1 cellular context compared by ENCODE assay signal in the genomic region with DNA sequence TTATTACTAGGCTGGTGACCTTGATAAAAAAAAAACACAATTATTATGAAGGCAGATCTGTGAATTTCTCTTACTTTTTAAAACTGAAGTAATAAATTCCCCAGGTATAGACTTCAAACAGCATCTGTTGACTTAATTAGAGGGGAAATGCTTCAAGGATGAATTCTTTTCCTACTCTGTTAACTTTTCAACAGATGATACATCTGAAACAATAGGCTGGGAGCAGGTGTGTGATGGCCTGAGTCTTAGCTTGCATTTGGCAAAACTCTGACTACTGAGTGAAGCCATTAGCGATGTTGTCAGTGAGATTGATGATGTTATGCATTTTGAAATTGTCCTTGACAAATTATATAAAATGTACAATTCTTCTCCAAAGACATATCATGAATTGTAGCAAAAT.
TF ChIP-seq lines count a peak whose summit lies in the region.

No MANE protein-coding gene starts in this region.

TF ChIP-seq in GM23338, 12 proteins besides CTCF, POLR2A, EP300 and RAD21 (continued from another document):
- TF ChIP-seq, protein P1, sequence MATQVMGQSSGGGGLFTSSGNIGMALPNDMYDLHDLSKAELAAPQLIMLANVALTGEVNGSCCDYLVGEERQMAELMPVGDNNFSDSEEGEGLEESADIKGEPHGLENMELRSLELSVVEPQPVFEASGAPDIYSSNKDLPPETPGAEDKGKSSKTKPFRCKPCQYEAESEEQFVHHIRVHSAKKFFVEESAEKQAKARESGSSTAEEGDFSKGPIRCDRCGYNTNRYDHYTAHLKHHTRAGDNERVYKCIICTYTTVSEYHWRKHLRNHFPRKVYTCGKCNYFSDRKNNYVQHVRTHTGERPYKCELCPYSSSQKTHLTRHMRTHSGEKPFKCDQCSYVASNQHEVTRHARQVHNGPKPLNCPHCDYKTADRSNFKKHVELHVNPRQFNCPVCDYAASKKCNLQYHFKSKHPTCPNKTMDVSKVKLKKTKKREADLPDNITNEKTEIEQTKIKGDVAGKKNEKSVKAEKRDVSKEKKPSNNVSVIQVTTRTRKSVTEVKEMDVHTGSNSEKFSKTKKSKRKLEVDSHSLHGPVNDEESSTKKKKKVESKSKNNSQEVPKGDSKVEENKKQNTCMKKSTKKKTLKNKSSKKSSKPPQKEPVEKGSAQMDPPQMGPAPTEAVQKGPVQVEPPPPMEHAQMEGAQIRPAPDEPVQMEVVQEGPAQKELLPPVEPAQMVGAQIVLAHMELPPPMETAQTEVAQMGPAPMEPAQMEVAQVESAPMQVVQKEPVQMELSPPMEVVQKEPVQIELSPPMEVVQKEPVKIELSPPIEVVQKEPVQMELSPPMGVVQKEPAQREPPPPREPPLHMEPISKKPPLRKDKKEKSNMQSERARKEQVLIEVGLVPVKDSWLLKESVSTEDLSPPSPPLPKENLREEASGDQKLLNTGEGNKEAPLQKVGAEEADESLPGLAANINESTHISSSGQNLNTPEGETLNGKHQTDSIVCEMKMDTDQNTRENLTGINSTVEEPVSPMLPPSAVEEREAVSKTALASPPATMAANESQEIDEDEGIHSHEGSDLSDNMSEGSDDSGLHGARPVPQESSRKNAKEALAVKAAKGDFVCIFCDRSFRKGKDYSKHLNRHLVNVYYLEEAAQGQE (IDR thresholded peaks at IDR 0.05; ENCODE audit: unreplicated experiment): no peak
- TF ChIP-seq NANOG (IDR thresholded peaks at IDR 0.05; ENCODE audit: borderline replicate concordance): no peak
- no peak for TF ChIP-seq JUNB (IDR thresholded peaks at IDR 0.05; ENCODE audit: unreplicated experiment)
- TF ChIP-seq CREB1 (CRISPR knock-in tag; IDR thresholded peaks at IDR 0.05; ENCODE audit: low read depth): no peak
- TF ChIP-seq, protein P2, sequence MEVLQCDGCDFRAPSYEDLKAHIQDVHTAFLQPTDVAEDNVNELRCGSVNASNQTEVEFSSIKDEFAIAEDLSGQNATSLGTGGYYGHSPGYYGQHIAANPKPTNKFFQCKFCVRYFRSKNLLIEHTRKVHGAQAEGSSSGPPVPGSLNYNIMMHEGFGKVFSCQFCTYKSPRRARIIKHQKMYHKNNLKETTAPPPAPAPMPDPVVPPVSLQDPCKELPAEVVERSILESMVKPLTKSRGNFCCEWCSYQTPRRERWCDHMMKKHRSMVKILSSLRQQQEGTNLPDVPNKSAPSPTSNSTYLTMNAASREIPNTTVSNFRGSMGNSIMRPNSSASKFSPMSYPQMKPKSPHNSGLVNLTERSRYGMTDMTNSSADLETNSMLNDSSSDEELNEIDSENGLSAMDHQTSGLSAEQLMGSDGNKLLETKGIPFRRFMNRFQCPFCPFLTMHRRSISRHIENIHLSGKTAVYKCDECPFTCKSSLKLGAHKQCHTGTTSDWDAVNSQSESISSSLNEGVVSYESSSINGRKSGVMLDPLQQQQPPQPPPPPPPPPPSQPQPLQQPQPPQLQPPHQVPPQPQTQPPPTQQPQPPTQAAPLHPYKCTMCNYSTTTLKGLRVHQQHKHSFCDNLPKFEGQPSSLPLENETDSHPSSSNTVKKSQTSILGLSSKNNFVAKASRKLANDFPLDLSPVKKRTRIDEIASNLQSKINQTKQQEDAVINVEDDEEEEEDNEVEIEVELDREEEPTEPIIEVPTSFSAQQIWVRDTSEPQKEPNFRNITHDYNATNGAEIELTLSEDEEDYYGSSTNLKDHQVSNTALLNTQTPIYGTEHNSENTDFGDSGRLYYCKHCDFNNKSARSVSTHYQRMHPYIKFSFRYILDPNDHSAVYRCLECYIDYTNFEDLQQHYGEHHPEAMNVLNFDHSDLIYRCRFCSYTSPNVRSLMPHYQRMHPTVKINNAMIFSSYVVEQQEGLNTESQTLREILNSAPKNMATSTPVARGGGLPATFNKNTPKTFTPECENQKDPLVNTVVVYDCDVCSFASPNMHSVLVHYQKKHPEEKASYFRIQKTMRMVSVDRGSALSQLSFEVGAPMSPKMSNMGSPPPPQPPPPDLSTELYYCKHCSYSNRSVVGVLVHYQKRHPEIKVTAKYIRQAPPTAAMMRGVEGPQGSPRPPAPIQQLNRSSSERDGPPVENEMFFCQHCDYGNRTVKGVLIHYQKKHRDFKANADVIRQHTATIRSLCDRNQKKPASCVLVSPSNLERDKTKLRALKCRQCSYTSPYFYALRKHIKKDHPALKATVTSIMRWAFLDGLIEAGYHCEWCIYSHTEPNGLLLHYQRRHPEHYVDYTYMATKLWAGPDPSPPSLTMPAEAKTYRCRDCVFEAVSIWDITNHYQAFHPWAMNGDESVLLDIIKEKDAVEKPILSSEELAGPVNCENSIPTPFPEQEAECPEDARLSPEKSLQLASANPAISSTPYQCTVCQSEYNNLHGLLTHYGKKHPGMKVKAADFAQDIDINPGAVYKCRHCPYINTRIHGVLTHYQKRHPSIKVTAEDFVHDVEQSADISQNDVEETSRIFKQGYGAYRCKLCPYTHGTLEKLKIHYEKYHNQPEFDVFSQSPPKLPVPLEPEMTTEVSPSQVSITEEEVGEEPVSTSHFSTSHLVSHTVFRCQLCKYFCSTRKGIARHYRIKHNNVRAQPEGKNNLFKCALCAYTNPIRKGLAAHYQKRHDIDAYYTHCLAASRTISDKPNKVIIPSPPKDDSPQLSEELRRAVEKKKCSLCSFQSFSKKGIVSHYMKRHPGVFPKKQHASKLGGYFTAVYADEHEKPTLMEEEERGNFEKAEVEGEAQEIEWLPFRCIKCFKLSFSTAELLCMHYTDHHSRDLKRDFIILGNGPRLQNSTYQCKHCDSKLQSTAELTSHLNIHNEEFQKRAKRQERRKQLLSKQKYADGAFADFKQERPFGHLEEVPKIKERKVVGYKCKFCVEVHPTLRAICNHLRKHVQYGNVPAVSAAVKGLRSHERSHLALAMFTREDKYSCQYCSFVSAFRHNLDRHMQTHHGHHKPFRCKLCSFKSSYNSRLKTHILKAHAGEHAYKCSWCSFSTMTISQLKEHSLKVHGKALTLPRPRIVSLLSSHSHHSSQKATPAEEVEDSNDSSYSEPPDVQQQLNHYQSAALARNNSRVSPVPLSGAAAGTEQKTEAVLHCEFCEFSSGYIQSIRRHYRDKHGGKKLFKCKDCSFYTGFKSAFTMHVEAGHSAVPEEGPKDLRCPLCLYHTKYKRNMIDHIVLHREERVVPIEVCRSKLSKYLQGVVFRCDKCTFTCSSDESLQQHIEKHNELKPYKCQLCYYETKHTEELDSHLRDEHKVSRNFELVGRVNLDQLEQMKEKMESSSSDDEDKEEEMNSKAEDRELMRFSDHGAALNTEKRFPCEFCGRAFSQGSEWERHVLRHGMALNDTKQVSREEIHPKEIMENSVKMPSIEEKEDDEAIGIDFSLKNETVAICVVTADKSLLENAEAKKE (CRISPR knock-in tag; IDR thresholded peaks at IDR 0.05): no peak
- no peak for TF ChIP-seq POLR2AphosphoS5 (IDR thresholded peaks at IDR 0.05; ENCODE audit: low read depth)
